ENCODE assay signal across 20 cellular contexts in genomic region chr2:218325566-218326160, GRCh38. TPM values are rescaled to one million over a fixed set of nuclear protein-coding genes. Genes with fewer than 3 reads are reported as not detected.
DNase-seq lines count a peak whose midpoint lies in the region; ATAC-seq, FAIRE-seq and TF ChIP-seq lines count a peak whose summit lies in the region.
"Had no signal": no experiment of that assay in that cellular context is flagged by ENCODE, and none has a peak within 500 bp of the region (broad histone marks: within the 10 kb centered on the region; RNA-seq: fewer than 3 reads in every experiment).

No MANE protein-coding gene starts in this region.

- FAIRE-seq in A549 (lab: Jason Lieb, UNC) = no peak
- FAIRE-seq: RCC 7860, urothelium cell line had no signal

- peaks cover 28% of the 10 kb centered on the region for H3K27me3 Mint-ChIP-seq in activated T-helper 2 cell treated with anti-CD3 and anti-CD28 coated beads, Interferon-gamma antibody, Interleukin-2, Interleukin-4, amounts not matched to agents 10 μg/mL and 5 μg/mL and 100 μg/mL, durations not matched to agents 14 hours and 24 hours and 36 hours (ENCODE audit: low read depth)

- no peaks in the 10 kb centered on the region for H3K36me3 Mint-ChIP-seq in activated T-helper 2 cell treated with anti-CD3 and anti-CD28 coated beads, Interferon-gamma antibody, Interleukin-2, Interleukin-4, amounts not matched to agents 10 μg/mL and 5 μg/mL and 100 μg/mL, durations not matched to agents 14 hours and 24 hours and 36 hours (ENCODE audit: low read depth)
- H3K36me3 Mint-ChIP-seq: activated CD4-positive, alpha-beta memory T cell treated with anti-CD3 and anti-CD28 coated beads for 36 hours had no signal

- peak overlapping the region; percentile 89; the same call in 1 of the 3 replicates for H3K4me2 ChIP-seq in A549

- H3K27me3 ChIP-seq in H7 (ENCODE audit: control insufficient read depth, insufficient read depth, low read length) = no peaks in the 10 kb centered on the region

- POLR2A ChIA-PET in A549 (lab: Yijun Ruan, JAX) = no interaction called here

- no peaks in the 10 kb centered on the region for H3K9me3 ChIP-seq in A549
- H3K9me3 ChIP-seq: prostate gland had no signal

- H3K27ac Mint-ChIP-seq in activated T-helper 2 cell treated with anti-CD3 and anti-CD28 coated beads, Interferon-gamma antibody, Interleukin-2, Interleukin-4, amounts not matched to agents 10 μg/mL and 5 μg/mL and 100 μg/mL, durations not matched to agents 14 hours and 24 hours and 36 hours = no peak overlapping the region
- H3K27ac Mint-ChIP-seq: activated CD4-positive, alpha-beta memory T cell treated with anti-CD3 and anti-CD28 coated beads for 36 hours; activated T-cell treated with anti-CD3 and anti-CD28 coated beads, Interleukin-2, amount 50 U/mL, for 72 hours; HFFc6 had no signal

- TF ChIP-seq RAD21 in A549 (conservative IDR thresholded peaks at IDR 0.05 in 1 of 2, IDR thresholded peaks at IDR 0.05 in 1 of 2) = no peak

- no peak for TF ChIP-seq CTCF in A549 (IDR thresholded peaks at IDR 0.05)

- H3K36me3 ChIP-seq in H7 (replicated peaks; ENCODE audit: control insufficient read depth, insufficient read depth, low read length) = no peaks in the 10 kb centered on the region; the same call in 1 of the 2 replicates
- H3K36me3 ChIP-seq: prostate gland had no signal

- TF ChIP-seq EP300 in A549 (IDR thresholded peaks at IDR 0.05) = no peak

- 90% methylated on average over 4 of the region's 4 CpGs for WGBS in A549 (ENCODE audit: missing lambda C conversion rate)

- H3K9me3 Mint-ChIP-seq in activated T-helper 2 cell treated with anti-CD3 and anti-CD28 coated beads, Interferon-gamma antibody, Interleukin-2, Interleukin-4, amounts not matched to agents 10 μg/mL and 5 μg/mL and 100 μg/mL, durations not matched to agents 14 hours and 24 hours and 36 hours = no peaks in the 10 kb centered on the region
- H3K9me3 Mint-ChIP-seq: activated CD4-positive, alpha-beta memory T cell treated with anti-CD3 and anti-CD28 coated beads for 36 hours; activated T-cell treated with anti-CD3 and anti-CD28 coated beads, Interleukin-2, amount 50 U/mL, for 72 hours; central memory CD8-positive, alpha-beta T cell; HFFc6 had no signal

- ATAC-seq in A549 = no peak
- ATAC-seq in GM21723 (IDR thresholded peaks at IDR 0.05; ENCODE audit: unreplicated experiment) = no peak
- ATAC-seq: activated T-cell treated with anti-CD3 and anti-CD28 coated beads, Interleukin-2, amount 50 U/mL, for 72 hours had no signal

- CTCF ChIA-PET in A549 (lab: Yijun Ruan, JAX) = interaction anchor here (0.6 to 6.3 kb wide), 3 partner anchors 17 to 38 kb away, joined by 3 to 28 read pairs (median 3); partner anchors contain the start of gene CATIP

- intact Hi-C loops in activated T-helper 2 cell treated with anti-CD3 and anti-CD28 coated beads, Interferon-gamma antibody, Interleukin-2, Interleukin-4, amounts not matched to agents 10 μg/mL and 5 μg/mL and 100 μg/mL, durations not matched to agents 14 hours and 24 hours and 36 hours (cut with micrococcal nuclease) = no loop called here

- DNase-seq in A549 (ENCODE audit: low read depth in 1 of 2, low spot score in 1 of 2) (no peak), H7 (peak; percentile 36), islet precursor cell (peak; percentile 70), NCI-H2227 treated with DMSO at 0.1 percent for 48 hours (lab: John Stamatoyannopoulos, UW) (no peak)
- DNase-seq in activated T-helper 2 cell treated with anti-CD3 and anti-CD28 coated beads, Interferon-gamma antibody, Interleukin-2, Interleukin-4, amounts not matched to agents 10 μg/mL and 5 μg/mL and 100 μg/mL, durations not matched to agents 14 hours and 24 hours and 36 hours (ENCODE audit: low spot score) = no peak
- DNase-seq: activated CD4-positive, alpha-beta memory T cell treated with anti-CD3 and anti-CD28 coated beads for 36 hours; activated T-cell treated with anti-CD3 and anti-CD28 coated beads, Interleukin-2, amount 50 U/mL, for 72 hours; GF-D8; HFFc6; hippocampal formation; NCI-H2029 treated with DMSO at 0.1 percent for 48 hours; NCI-H774; stimulated activated CD4-positive, alpha-beta T cell treated with anti-CD3 and anti-CD28 coated beads, Interleukin-12 subunit alpha, Interleukin-12 subunit beta, amount 100 ng/mL, for 4 hours; stimulated activated naive CD4-positive, alpha-beta T cell treated with Interleukin-2 at 50 U/mL for 16 hours had no signal

- H3K4me1 ChIP-seq in A549 = peaks cover 32% of the 10 kb centered on the region

- H3K4me1 Mint-ChIP-seq in activated T-helper 2 cell treated with anti-CD3 and anti-CD28 coated beads, Interferon-gamma antibody, Interleukin-2, Interleukin-4, amounts not matched to agents 10 μg/mL and 5 μg/mL and 100 μg/mL, durations not matched to agents 14 hours and 24 hours and 36 hours (ENCODE audit: low read depth) = peaks cover 11% of the 10 kb centered on the region

- no peak overlapping the region for H3K4me3 Mint-ChIP-seq in activated T-helper 2 cell treated with anti-CD3 and anti-CD28 coated beads, Interferon-gamma antibody, Interleukin-2, Interleukin-4, amounts not matched to agents 10 μg/mL and 5 μg/mL and 100 μg/mL, durations not matched to agents 14 hours and 24 hours and 36 hours (ENCODE audit: low read depth)
- H3K4me3 Mint-ChIP-seq: activated CD4-positive, alpha-beta memory T cell treated with anti-CD3 and anti-CD28 coated beads for 36 hours; central memory CD8-positive, alpha-beta T cell; HFFc6 had no signal

- H3K27ac ChIP-seq in A549 = peak overlapping the region in 1 of 2 experiments; percentile 38; a peak in 2 of 6 replicates

- H3K4me3 ChIP-seq in A549 (no peak overlapping the region), H7 (ENCODE audit: insufficient read depth, low read depth, low read length) (no peak overlapping the region)
- H3K4me3 ChIP-seq: prostate gland had no signal

- TF ChIP-seq POLR2A in A549 (IDR thresholded peaks at IDR 0.05; ENCODE audit: low read length) = no peak

TF ChIP-seq in A549, 52 proteins besides CTCF, POLR2A, EP300 and RAD21 (continues in another document):
- TF ChIP-seq SMC3 (IDR thresholded peaks at IDR 0.05) (no peak), JUN (IDR thresholded peaks at IDR 0.05) (no peak), TP53 (CRISPR knock-in tag; IDR thresholded peaks at IDR 0.05) (no peak), ZFP36 (IDR thresholded peaks at IDR 0.05; ENCODE audit: borderline replicate concordance, partially characterized antibody) (no peak), CHD4 (IDR thresholded peaks at IDR 0.05; ENCODE audit: borderline replicate concordance) (no peak)

RNA-seq across cellular contexts. Expression of gene CATIP, which starts 31.0 kb away (rescaled TPM):
- 0.17 and 0.41 TPM in 2 replicates for polyA plus RNA-seq in A549 (2011; rRNA removed)
- polyA plus RNA-seq in A549 (2012; cell fraction: cytosol; rRNA removed) = 0.14 and 0.20 TPM in 2 replicates
- 0.33 and 0.34 TPM in 2 replicates for polyA plus RNA-seq in A549 (2012; cell fraction: nucleus; rRNA removed)
- 0.09 to 0.15 TPM in 2 of 3 replicates, not detected in the other for polyA plus RNA-seq in A549 (2017; fragmentation: RNase III; extraction: RNeasy Plus Mini Kit Qiagen cat#74134 plus additional on column Dnase treatment)
- polyA minus RNA-seq in A549 (2011; rRNA and poly(A)+ RNA removed) = 1.9 and 2.0 TPM in 2 replicates
- 0.76 TPM in 1 of 2 replicates, not detected in the other for total RNA-seq in H7 (2014; rRNA removed; shearing (Covaris generic))
- not detected in 2 replicates for total RNA-seq in activated T-helper 2 cell treated with anti-CD3 and anti-CD28 coated beads, Interferon-gamma antibody, Interleukin-2, Interleukin-4, amounts not matched to agents 10 μg/mL and 5 μg/mL and 100 μg/mL, durations not matched to agents 14 hours and 24 hours and 36 hours
- total RNA-seq: activated CD4-positive, alpha-beta memory T cell treated with anti-CD3 and anti-CD28 coated beads for 36 hours; activated T-cell treated with anti-CD3 and anti-CD28 coated beads, Interleukin-2, amount 50 U/mL, for 72 hours; HFFc6; MCF 10A had no signal

RNA-seq across cellular contexts. Expression of gene TMBIM1, which starts 33.4 kb away (rescaled TPM):
- 61.4 and 91.5 TPM in 2 replicates for polyA plus RNA-seq in A549 (2011; rRNA removed)
- 53.4 and 80.7 TPM in 2 replicates for polyA plus RNA-seq in A549 (2012; cell fraction: cytosol; rRNA removed)
- polyA plus RNA-seq in A549 (2012; cell fraction: nucleus; rRNA removed) = 65.6 and 87.6 TPM in 2 replicates
- 66.6 to 72.1 TPM (median 70.4 TPM) in 3 replicates for polyA plus RNA-seq in A549 (2017; fragmentation: RNase III; extraction: RNeasy Plus Mini Kit Qiagen cat#74134 plus additional on column Dnase treatment)
- 66.4 and 78.9 TPM in 2 replicates for polyA minus RNA-seq in A549 (2011; rRNA and poly(A)+ RNA removed)
- total RNA-seq in H7 (2014; rRNA removed; shearing (Covaris generic)) = 34.1 and 35.6 TPM in 2 replicates
- total RNA-seq in activated T-helper 2 cell treated with anti-CD3 and anti-CD28 coated beads, Interferon-gamma antibody, Interleukin-2, Interleukin-4, amounts not matched to agents 10 μg/mL and 5 μg/mL and 100 μg/mL, durations not matched to agents 14 hours and 24 hours and 36 hours = 69.6 and 73.7 TPM in 2 replicates

RNA-seq across cellular contexts. Expression of gene PNKD, which starts 55.3 kb away (rescaled TPM):
- polyA plus RNA-seq in A549 (2011; rRNA removed) (46.2 and 52.6 TPM in 2 replicates), A549 (2017; fragmentation: RNase III; extraction: RNeasy Plus Mini Kit Qiagen cat#74134 plus additional on column Dnase treatment) (47.2 to 51.7 TPM (median 51.6 TPM) in 3 replicates)
- 101 and 104 TPM in 2 replicates for polyA plus RNA-seq in A549 (2012; cell fraction: cytosol; rRNA removed)
- 71.2 and 85.9 TPM in 2 replicates for polyA plus RNA-seq in A549 (2012; cell fraction: nucleus; rRNA removed)
- polyA minus RNA-seq in A549 (2011; rRNA and poly(A)+ RNA removed) = 21.0 and 26.5 TPM in 2 replicates
- total RNA-seq in H7 (2014; rRNA removed; shearing (Covaris generic)) = 46.5 and 61.3 TPM in 2 replicates
- 19.9 and 20.8 TPM in 2 replicates for total RNA-seq in activated T-helper 2 cell treated with anti-CD3 and anti-CD28 coated beads, Interferon-gamma antibody, Interleukin-2, Interleukin-4, amounts not matched to agents 10 μg/mL and 5 μg/mL and 100 μg/mL, durations not matched to agents 14 hours and 24 hours and 36 hours

RNA-seq across cellular contexts. Expression of gene AAMP, which starts 55.7 kb away (rescaled TPM):
- polyA plus RNA-seq in A549 (2011; rRNA removed) = 71.3 and 82.0 TPM in 2 replicates
- 178 and 187 TPM in 2 replicates for polyA plus RNA-seq in A549 (2012; cell fraction: cytosol; rRNA removed)
- 208 and 219 TPM in 2 replicates for polyA plus RNA-seq in A549 (2012; cell fraction: nucleus; rRNA removed)
- polyA plus RNA-seq in A549 (2017; fragmentation: RNase III; extraction: RNeasy Plus Mini Kit Qiagen cat#74134 plus additional on column Dnase treatment) = 165 to 173 TPM (median 168 TPM) in 3 replicates
- 53.9 and 65.4 TPM in 2 replicates for polyA minus RNA-seq in A549 (2011; rRNA and poly(A)+ RNA removed)
- 139 and 141 TPM in 2 replicates for total RNA-seq in H7 (2014; rRNA removed; shearing (Covaris generic))
- 82.4 and 82.9 TPM in 2 replicates for total RNA-seq in activated T-helper 2 cell treated with anti-CD3 and anti-CD28 coated beads, Interferon-gamma antibody, Interleukin-2, Interleukin-4, amounts not matched to agents 10 μg/mL and 5 μg/mL and 100 μg/mL, durations not matched to agents 14 hours and 24 hours and 36 hours

RNA-seq across cellular contexts. Expression of gene SLC11A1, which starts 56.4 kb away (rescaled TPM):
- 0.36 and 0.52 TPM in 2 replicates for polyA plus RNA-seq in A549 (2011; rRNA removed)
- polyA plus RNA-seq in A549 (2012; cell fraction: cytosol; rRNA removed) = 0.21 and 0.22 TPM in 2 replicates
- 0.55 and 2.4 TPM in 2 replicates for polyA plus RNA-seq in A549 (2012; cell fraction: nucleus; rRNA removed)
- polyA plus RNA-seq in A549 (2017; fragmentation: RNase III; extraction: RNeasy Plus Mini Kit Qiagen cat#74134 plus additional on column Dnase treatment) = 0.11 to 0.18 TPM (median 0.14 TPM) in 3 replicates
- polyA minus RNA-seq in A549 (2011; rRNA and poly(A)+ RNA removed) = 1.2 and 1.5 TPM in 2 replicates
- total RNA-seq in H7 (2014; rRNA removed; shearing (Covaris generic)) = not detected in 2 replicates
- 0.18 and 0.21 TPM in 2 replicates for total RNA-seq in activated T-helper 2 cell treated with anti-CD3 and anti-CD28 coated beads, Interferon-gamma antibody, Interleukin-2, Interleukin-4, amounts not matched to agents 10 μg/mL and 5 μg/mL and 100 μg/mL, durations not matched to agents 14 hours and 24 hours and 36 hours

Comparison
In these comparisons a context has a peak if more than half of its experiments do, and no peak if none do; other contexts are left out.
1. DNase-seq: peak in H7 (single experiment) and islet precursor cell (single experiment); none in A549 (0 of 2), activated T-helper 2 cell treated with anti-CD3 and anti-CD28 coated beads, Interferon-gamma antibody, Interleukin-2, Interleukin-4, amounts not matched to agents 10 μg/mL and 5 μg/mL and 100 μg/mL, durations not matched to agents 14 hours and 24 hours and 36 hours (single experiment) and NCI-H2227 treated with DMSO at 0.1 percent for 48 hours (single experiment).